In genomic region chr7:75776295-75776971, GRCh38 we compare ENCODE assay signal across 8 cellular contexts. TPM values are rescaled to one million over a fixed set of nuclear protein-coding genes. Genes with fewer than 3 reads are reported as not detected.
DNase-seq lines count a peak whose midpoint lies in the region; ATAC-seq and TF ChIP-seq lines count a peak whose summit lies in the region.

No MANE protein-coding gene starts in this region.

- H3K4me3 ChIP-seq in astrocyte of the spinal cord (ENCODE audit: low read depth, low read length) (no peak overlapping the region), H7 (ENCODE audit: insufficient read depth, low read depth, low read length) (no peak overlapping the region), stomach (no peak overlapping the region)

- DNase-seq in H4 (ENCODE audit: low spot score) (peak; percentile 96), astrocyte of the spinal cord (ENCODE audit: low read depth, low spot score) (peak; percentile 94), H7 (no peak), stomach (no peak)
- peak; percentile 30 to 44 for DNase-seq in stimulated activated CD4-positive, alpha-beta T cell treated with anti-CD3 and anti-CD28 coated beads, Interleukin-4, amount 100 ng/mL, for 48 hours (ENCODE audit: low read depth in 2 of 2)

- no peaks in the 10 kb centered on the region for H3K36me3 Mint-ChIP-seq in T-helper 1 cell treated with Interleukin-12 subunit alpha and Interleukin-12 subunit beta and Interleukin-4 antibody, amounts not matched to agents 30 μg/mL and 1 μg/mL, for 36 hours (ENCODE audit: low read depth)

- TF ChIP-seq POLR2A in stomach (IDR thresholded peaks at IDR 0.05), result no peak

- peaks cover 11% of the 10 kb centered on the region for H3K4me1 Mint-ChIP-seq in T-helper 1 cell treated with Interleukin-12 subunit alpha and Interleukin-12 subunit beta and Interleukin-4 antibody, amounts not matched to agents 30 μg/mL and 1 μg/mL, for 36 hours (ENCODE audit: low read depth)

- peak overlapping the region; percentile 71 for H3K27ac Mint-ChIP-seq in T-helper 1 cell treated with Interleukin-12 subunit alpha and Interleukin-12 subunit beta and Interleukin-4 antibody, amounts not matched to agents 30 μg/mL and 1 μg/mL, for 36 hours

- TF ChIP-seq EP300 in stomach (IDR thresholded peaks at IDR 0.05), result no peak

- H3K9me3 ChIP-seq in stomach, result no peaks in the 10 kb centered on the region

- intact Hi-C loops in stomach (cut with DNase I; ENCODE audit: low total_unique reads), result no loop called here

- no peak overlapping the region for H3K27ac ChIP-seq in stomach

- in situ Hi-C loops in astrocyte of the spinal cord (cut with HindIII; ENCODE audit: low sequenced_read_pairs), result no loop called here

- TF ChIP-seq CTCF in astrocyte of the spinal cord (IDR thresholded peaks at IDR 0.05; ENCODE audit: low read depth, low read length) (no peak), stomach (IDR thresholded peaks at IDR 0.05) (no peak)

- H3K9me3 Mint-ChIP-seq in T-helper 1 cell treated with Interleukin-12 subunit alpha and Interleukin-12 subunit beta and Interleukin-4 antibody, amounts not matched to agents 30 μg/mL and 1 μg/mL, for 36 hours, result no peaks in the 10 kb centered on the region

- 65 to 75% (median 70%) methylated on average over 12 of the region's 12 CpGs for WGBS in stomach, 5 donors

- H3K27me3 ChIP-seq in H7 (ENCODE audit: control insufficient read depth, insufficient read depth, low read length) (no peaks in the 10 kb centered on the region), stomach (peaks cover 0 to 5% (median 0%) of the 10 kb centered on the region in 3 donors)

- no peaks in the 10 kb centered on the region for H3K4me1 ChIP-seq in stomach

- H3K36me3 ChIP-seq in H7 (replicated peaks; ENCODE audit: control insufficient read depth, insufficient read depth, low read length), result no peaks in the 10 kb centered on the region
- H3K36me3 ChIP-seq in stomach, result no peaks in the 10 kb centered on the region

- H3K4me3 Mint-ChIP-seq in T-helper 1 cell treated with Interleukin-12 subunit alpha and Interleukin-12 subunit beta and Interleukin-4 antibody, amounts not matched to agents 30 μg/mL and 1 μg/mL, for 36 hours, result peak overlapping the region; percentile 27

- no peak for ATAC-seq in GM19324 (IDR thresholded peaks at IDR 0.05; ENCODE audit: low FRiP score, unreplicated experiment)
- no peak for ATAC-seq in HG03139 (IDR thresholded peaks at IDR 0.05; ENCODE audit: unreplicated experiment)

- H3K27me3 Mint-ChIP-seq in T-helper 1 cell treated with Interleukin-12 subunit alpha and Interleukin-12 subunit beta and Interleukin-4 antibody, amounts not matched to agents 30 μg/mL and 1 μg/mL, for 36 hours (ENCODE audit: low read depth), result peaks cover 11% of the 10 kb centered on the region

RNA-seq across cellular contexts. Expression of gene CCL26, which starts 4.4 kb away (rescaled TPM):
- total RNA-seq in H4 (2014; rRNA removed; shearing (Covaris generic)), result 18.3 and 20.7 TPM in 2 replicates
- total RNA-seq in H7 (2014; rRNA removed; shearing (Covaris generic)), result 2.6 and 2.9 TPM in 2 replicates
- total RNA-seq in stomach, result not detected
- 1 to 10 TPM in 1 of 3 donors, under 1 TPM in 1, not detected in 1; 0.65 to 1.6 TPM for polyA plus RNA-seq in stomach

RNA-seq across cellular contexts. Expression of gene CCL24, which starts 37.2 kb away (rescaled TPM):
- not detected in 2 replicates for total RNA-seq in H4 (2014; rRNA removed; shearing (Covaris generic))
- total RNA-seq in H7 (2014; rRNA removed; shearing (Covaris generic)), result not detected in 2 replicates
- total RNA-seq in stomach, result 1 to 10 TPM in 2 of 5 donors, not detected in 3; 2.9 to 9.1 TPM
- polyA plus RNA-seq in stomach, result 1 to 10 TPM in 2 of 3 donors, not detected in 1; 2.1 to 4.6 TPM

RNA-seq across cellular contexts. Expression of gene HIP1, which starts 37.7 kb away (rescaled TPM):
- total RNA-seq in H4 (2014; rRNA removed; shearing (Covaris generic)), result 12.9 and 17.5 TPM in 2 replicates
- total RNA-seq in H7 (2014; rRNA removed; shearing (Covaris generic)), result 34.6 and 41.2 TPM in 2 replicates
- 10 to 100 TPM in 1 of 5 donors, 1 to 10 TPM in 4; 6.2 to 15.8 (median 8.4) TPM for total RNA-seq in stomach
- polyA plus RNA-seq in stomach, result 1 to 10 TPM; 2.8 to 6.4 (median 3.6) TPM

Comparison
In these comparisons a context has a peak if more than half of its experiments do, and no peak if none do; other contexts are left out.
1. DNase-seq: peak in H4 (single experiment), astrocyte of the spinal cord (single experiment) and stimulated activated CD4-positive, alpha-beta T cell treated with anti-CD3 and anti-CD28 coated beads, Interleukin-4, amount 100 ng/mL, for 48 hours (2 of 2); none in H7 (single experiment) and stomach (single experiment).